Comparison of ENCODE assay signal across 19 cellular contexts in the genomic region with DNA sequence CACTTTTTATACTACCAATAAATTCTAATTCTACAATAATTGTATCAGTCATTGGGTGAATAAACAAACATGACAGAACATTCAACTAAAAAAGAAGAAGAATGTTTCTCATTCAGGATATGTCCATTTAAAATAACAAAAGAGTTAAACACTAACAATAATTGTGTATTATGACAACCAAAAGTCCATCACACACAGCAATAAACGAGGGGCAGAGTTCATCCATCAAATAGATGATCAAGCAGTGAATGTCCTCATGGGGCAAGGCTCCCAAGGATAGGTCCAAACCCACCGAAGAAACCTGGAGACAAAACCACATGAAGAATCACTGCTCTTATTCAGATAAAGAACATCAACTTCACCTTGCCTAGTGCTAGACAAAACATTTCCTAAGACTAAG.
"Had no signal": no experiment of that assay in that cellular context is flagged by ENCODE, and none has a peak within 500 bp of the region (broad histone marks: within the 10 kb centered on the region; RNA-seq: fewer than 3 reads in every experiment).

No MANE protein-coding gene starts in this region.

- H3K4me3 ChIP-seq: left lung, suprapubic skin had no signal

- H3K27ac ChIP-seq: left lung, suprapubic skin had no signal

- H3K36me3 ChIP-seq: left lung, suprapubic skin had no signal

- H3K9me3 Mint-ChIP-seq: activated naive CD4-positive, alpha-beta T cell treated with anti-CD3 and anti-CD28 coated beads, Interleukin-2, amount 10 ng/mL, durations not matched to agents 7 days and 5 days; activated naive CD8-positive, alpha-beta T cell treated with anti-CD3 and anti-CD28 coated beads, Interleukin-2, amount 50 U/mL, for 24 hours; activated T-cell treated with anti-CD3 and anti-CD28 coated beads, Interleukin-2, amount 50 U/mL, for 4 hours; stimulated activated naive CD8-positive, alpha-beta T cell treated with anti-CD3 and anti-CD28 coated beads, Interleukin-15, amount 100 ng/mL, for 72 hours; type B pancreatic cell had no signal

- H3K36me3 Mint-ChIP-seq: activated naive CD4-positive, alpha-beta T cell treated with anti-CD3 and anti-CD28 coated beads, Interleukin-2, amount 10 ng/mL, durations not matched to agents 7 days and 5 days had no signal

- H3K27me3 ChIP-seq: left lung, suprapubic skin had no signal

- H3K27ac Mint-ChIP-seq: activated naive CD4-positive, alpha-beta T cell treated with anti-CD3 and anti-CD28 coated beads, Interleukin-2, amount 10 ng/mL, durations not matched to agents 7 days and 5 days; activated naive CD8-positive, alpha-beta T cell treated with anti-CD3 and anti-CD28 coated beads, Interleukin-2, amount 50 U/mL, for 24 hours; progenitor cell of endocrine pancreas; stimulated activated naive CD8-positive, alpha-beta T cell treated with anti-CD3 and anti-CD28 coated beads, Interleukin-15, amount 100 ng/mL, for 72 hours; type B pancreatic cell had no signal

- H3K9me3 ChIP-seq: left lung, suprapubic skin had no signal

- H3K4me3 Mint-ChIP-seq: activated naive CD4-positive, alpha-beta T cell treated with anti-CD3 and anti-CD28 coated beads, Interleukin-2, amount 10 ng/mL, durations not matched to agents 7 days and 5 days; activated naive CD8-positive, alpha-beta T cell treated with anti-CD3 and anti-CD28 coated beads, Interleukin-2, amount 50 U/mL, for 24 hours; activated T-cell treated with anti-CD3 and anti-CD28 coated beads, Interleukin-2, amount 50 U/mL, for 4 hours; stimulated activated naive CD8-positive, alpha-beta T cell treated with anti-CD3 and anti-CD28 coated beads, Interleukin-15, amount 100 ng/mL, for 72 hours; type B pancreatic cell had no signal

- H3K27me3 Mint-ChIP-seq: activated naive CD4-positive, alpha-beta T cell treated with anti-CD3 and anti-CD28 coated beads, Interleukin-2, amount 10 ng/mL, durations not matched to agents 7 days and 5 days; activated naive CD8-positive, alpha-beta T cell treated with anti-CD3 and anti-CD28 coated beads, Interleukin-2, amount 50 U/mL, for 24 hours; progenitor cell of endocrine pancreas; type B pancreatic cell had no signal

- DNase-seq: activated CD4-positive, alpha-beta T cell treated with anti-CD3 and anti-CD28 coated beads, Interleukin-2, amount 50 U/mL, for 1 hour; activated CD4-positive, CD25-positive, alpha-beta regulatory T cell treated with anti-CD3 and anti-CD28 coated beads, Interleukin-2, amount 50 U/mL, for 72 hours; activated CD8-positive, alpha-beta memory T cell treated with anti-CD3 and anti-CD28 coated beads, Interleukin-2, amount 50 U/mL, for 4 hours; activated naive CD4-positive, alpha-beta T cell treated with anti-CD3 and anti-CD28 coated beads, Interleukin-2, amount 10 ng/mL, durations not matched to agents 7 days and 5 days; activated naive CD8-positive, alpha-beta T cell treated with anti-CD3 and anti-CD28 coated beads, Interleukin-2, amount 50 U/mL, for 24 hours; activated T-cell treated with anti-CD3 and anti-CD28 coated beads, Interleukin-2, amount 50 U/mL, for 4 hours; aorta; cortex of kidney; hypothalamus; kidney; left lung; midbrain; occipital lobe; stimulated activated naive CD8-positive, alpha-beta T cell treated with anti-CD3 and anti-CD28 coated beads, Interleukin-15, amount 100 ng/mL, for 72 hours; T-helper 1 cell; T1000 had no signal

- ATAC-seq: activated naive CD8-positive, alpha-beta T cell treated with anti-CD3 and anti-CD28 coated beads, Interleukin-2, amount 50 U/mL, for 24 hours; activated T-cell treated with anti-CD3 and anti-CD28 coated beads, Interleukin-2, amount 50 U/mL, for 4 hours; left lung; stimulated activated naive CD8-positive, alpha-beta T cell treated with anti-CD3 and anti-CD28 coated beads, Interleukin-15, amount 100 ng/mL, for 72 hours had no signal
